31 cellular contexts compared by ENCODE assay signal in the genomic region with DNA sequence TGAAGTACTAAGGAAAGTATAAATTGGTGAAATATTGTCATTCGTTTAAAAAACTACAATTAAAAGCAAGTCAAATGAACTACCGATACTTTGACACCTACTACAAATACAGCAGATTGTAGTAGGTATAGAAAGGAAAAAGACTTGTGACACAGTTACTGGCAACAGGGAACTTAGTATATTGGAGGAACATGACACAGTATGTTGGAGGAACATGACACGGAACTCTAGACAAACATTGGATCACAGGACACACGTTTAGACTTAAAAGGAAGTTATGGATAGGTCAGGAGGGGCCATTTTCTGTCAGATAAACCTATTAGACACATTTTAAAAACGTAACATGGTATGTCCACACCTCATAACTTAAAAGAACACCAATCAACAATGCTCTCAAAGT.
"Had no signal": no experiment of that assay in that cellular context is flagged by ENCODE, and none has a peak within 500 bp of the region (broad histone marks: within the 10 kb centered on the region; RNA-seq: fewer than 3 reads in every experiment).

No MANE protein-coding gene starts in this region.

- H3K27me3 Mint-ChIP-seq: activated CD8-positive, alpha-beta memory T cell treated with anti-CD3 and anti-CD28 coated beads, Interleukin-2, amount 10 ng/mL, durations not matched to agents 7 days and 5 days; central memory CD8-positive, alpha-beta T cell had no signal

- H3K27ac ChIP-seq: brain microvascular endothelial cell, foreskin keratinocyte, gastroesophageal sphincter, heart right ventricle, WERI-Rb-1 had no signal

- H3K4me3 Mint-ChIP-seq: activated B cell treated with CpG ODN at 0.5 μM for 24 hours; activated CD4-positive, alpha-beta memory T cell treated with anti-CD3 and anti-CD28 coated beads for 36 hours; activated CD8-positive, alpha-beta memory T cell treated with anti-CD3 and anti-CD28 coated beads, Interleukin-2, amount 10 ng/mL, durations not matched to agents 7 days and 5 days; activated CD8-positive, alpha-beta T cell treated with anti-CD3 and anti-CD28 coated beads, Interleukin-2, amount 10 ng/mL, durations not matched to agents 7 days and 5 days; activated naive CD4-positive, alpha-beta T cell treated with anti-CD3 and anti-CD28 coated beads for 36 hours; activated naive CD4-positive, alpha-beta T cell treated with anti-CD3 and anti-CD28 coated beads, Interleukin-2, amount 50 U/mL, for 24 hours; activated naive CD8-positive, alpha-beta T cell treated with anti-CD3 and anti-CD28 coated beads, Interleukin-2, amount 10 ng/mL, durations not matched to agents 7 days and 5 days; activated T-helper 1 cell treated with anti-CD3 and anti-CD28 coated beads, Interleukin-12 subunit alpha, Interleukin-12 subunit beta, Interleukin-2, Interleukin-4 antibody, amounts not matched to agents 30 ng/mL and 10 ng/mL and 1 ng/mL, durations not matched to agents 14 hours and 24 hours and 36 hours; central memory CD8-positive, alpha-beta T cell; endodermal cell; T-cell; T-helper 1 cell treated with Interleukin-12 subunit alpha and Interleukin-12 subunit beta and Interleukin-4 antibody, amounts not matched to agents 30 μg/mL and 1 μg/mL, for 36 hours had no signal

- H3K27ac Mint-ChIP-seq: activated B cell treated with CpG ODN at 0.5 μM for 24 hours; activated CD4-positive, alpha-beta memory T cell treated with anti-CD3 and anti-CD28 coated beads for 36 hours; activated CD8-positive, alpha-beta memory T cell treated with anti-CD3 and anti-CD28 coated beads, Interleukin-2, amount 10 ng/mL, durations not matched to agents 7 days and 5 days; activated CD8-positive, alpha-beta T cell treated with anti-CD3 and anti-CD28 coated beads, Interleukin-2, amount 10 ng/mL, durations not matched to agents 7 days and 5 days; activated naive CD4-positive, alpha-beta T cell treated with anti-CD3 and anti-CD28 coated beads for 36 hours; activated naive CD4-positive, alpha-beta T cell treated with anti-CD3 and anti-CD28 coated beads, Interleukin-2, amount 50 U/mL, for 24 hours; activated naive CD8-positive, alpha-beta T cell treated with anti-CD3 and anti-CD28 coated beads, Interleukin-2, amount 10 ng/mL, durations not matched to agents 7 days and 5 days; activated T-helper 1 cell treated with anti-CD3 and anti-CD28 coated beads, Interleukin-12 subunit alpha, Interleukin-12 subunit beta, Interleukin-2, Interleukin-4 antibody, amounts not matched to agents 30 ng/mL and 10 ng/mL and 1 ng/mL, durations not matched to agents 14 hours and 24 hours and 36 hours; activated T-helper 2 cell treated with anti-CD3 and anti-CD28 coated beads, Interferon-gamma antibody, Interleukin-2, Interleukin-4, amounts not matched to agents 10 μg/mL and 5 μg/mL and 100 μg/mL, durations not matched to agents 14 hours and 24 hours and 36 hours; endodermal cell; T-cell; T-helper 1 cell treated with Interleukin-12 subunit alpha and Interleukin-12 subunit beta and Interleukin-4 antibody, amounts not matched to agents 30 μg/mL and 1 μg/mL, for 36 hours had no signal

- H3K4me3 ChIP-seq: gastroesophageal sphincter, heart right ventricle had no signal

- DNase-seq: activated B cell treated with CpG ODN at 0.5 μM for 24 hours; activated CD4-positive, alpha-beta memory T cell treated with anti-CD3 and anti-CD28 coated beads for 36 hours; activated CD4-positive, alpha-beta T cell treated with anti-CD3 and anti-CD28 coated beads for 48 hours; activated CD8-positive, alpha-beta memory T cell treated with anti-CD3 and anti-CD28 coated beads, Interleukin-2, amount 10 ng/mL, durations not matched to agents 7 days and 5 days; activated CD8-positive, alpha-beta memory T cell treated with anti-CD3 and anti-CD28 coated beads, Interleukin-2, amount 50 U/mL, for 4 hours; activated CD8-positive, alpha-beta T cell treated with anti-CD3 and anti-CD28 coated beads, Interleukin-2, amount 10 ng/mL, durations not matched to agents 7 days and 5 days; activated effector memory CD4-positive, alpha-beta T cell treated with anti-CD3 and anti-CD28 coated beads, Interleukin-2, amount 50 U/mL, for 16 hours; activated naive CD4-positive, alpha-beta T cell treated with anti-CD3 and anti-CD28 coated beads for 36 hours; activated naive CD8-positive, alpha-beta T cell treated with anti-CD3 and anti-CD28 coated beads, Interleukin-2, amount 10 ng/mL, durations not matched to agents 7 days and 5 days; activated T-cell treated with anti-CD3 and anti-CD28 coated beads, Interleukin-2, amount 50 U/mL, for 1 hour; activated T-cell treated with anti-CD3 and anti-CD28 coated beads, Interleukin-2, amount 50 U/mL, for 48 hours; anterior cingulate cortex; brain microvascular endothelial cell; cortex of kidney; dermis blood vessel endothelial cell; effector CD8-positive, alpha-beta T cell; endodermal cell; foreskin keratinocyte; heart right ventricle; SW 1271; T-cell; T1000; WERI-Rb-1 had no signal

- H3K27me3 ChIP-seq: brain microvascular endothelial cell, foreskin keratinocyte, gastroesophageal sphincter, heart right ventricle had no signal

- H3K4me1 Mint-ChIP-seq: activated B cell treated with CpG ODN at 0.5 μM for 24 hours; activated CD8-positive, alpha-beta memory T cell treated with anti-CD3 and anti-CD28 coated beads, Interleukin-2, amount 10 ng/mL, durations not matched to agents 7 days and 5 days; activated naive CD4-positive, alpha-beta T cell treated with anti-CD3 and anti-CD28 coated beads, Interleukin-2, amount 50 U/mL, for 24 hours; activated naive CD8-positive, alpha-beta T cell treated with anti-CD3 and anti-CD28 coated beads, Interleukin-2, amount 10 ng/mL, durations not matched to agents 7 days and 5 days; central memory CD8-positive, alpha-beta T cell; T-cell had no signal

- H3K36me3 Mint-ChIP-seq: activated CD4-positive, alpha-beta memory T cell treated with anti-CD3 and anti-CD28 coated beads for 36 hours; activated CD8-positive, alpha-beta memory T cell treated with anti-CD3 and anti-CD28 coated beads, Interleukin-2, amount 10 ng/mL, durations not matched to agents 7 days and 5 days; activated naive CD8-positive, alpha-beta T cell treated with anti-CD3 and anti-CD28 coated beads, Interleukin-2, amount 10 ng/mL, durations not matched to agents 7 days and 5 days; T-cell had no signal

- ATAC-seq: activated CD4-positive, CD25-positive, alpha-beta regulatory T cell treated with anti-CD3 and anti-CD28 coated beads, Interleukin-2, amount 50 U/mL, for 24 hours; activated CD8-positive, alpha-beta memory T cell treated with anti-CD3 and anti-CD28 coated beads, Interleukin-2, amount 10 ng/mL, durations not matched to agents 7 days and 5 days; activated CD8-positive, alpha-beta T cell treated with anti-CD3 and anti-CD28 coated beads, Interleukin-2, amount 10 ng/mL, durations not matched to agents 7 days and 5 days; esophagus mucosa; foreskin keratinocyte; gastroesophageal sphincter; heart right ventricle; T-cell had no signal
